ENCODE assay signal across 22 cellular contexts in the genomic region with DNA sequence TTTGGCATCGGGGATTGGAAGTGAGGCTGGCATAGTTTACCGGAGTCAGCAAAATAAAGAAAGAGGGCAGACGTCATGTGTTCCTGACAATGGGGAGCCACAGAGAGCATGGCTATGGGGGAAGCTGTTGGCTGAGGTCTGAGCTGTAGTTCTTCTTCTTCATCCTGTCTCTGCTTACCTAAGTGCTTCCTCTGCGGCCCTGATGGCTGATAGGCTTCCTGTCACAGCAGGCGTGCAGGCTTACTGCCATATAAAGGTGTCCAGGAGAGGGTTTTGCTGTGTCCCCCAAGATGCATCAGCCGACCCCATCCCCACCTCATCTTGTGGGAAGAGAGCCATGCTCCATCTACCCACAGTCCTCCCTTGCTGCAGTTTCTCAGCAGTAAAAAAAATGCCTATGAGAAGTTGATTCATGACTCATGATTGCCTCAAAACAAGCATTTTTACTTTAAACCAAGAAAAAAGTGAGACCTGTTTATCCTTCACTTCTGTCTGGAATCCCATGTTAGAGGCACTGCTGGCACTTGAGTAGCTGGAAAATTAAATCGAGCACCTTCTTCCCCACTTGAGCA.
DNase-seq lines count a peak whose midpoint lies in the region; ATAC-seq, FAIRE-seq and TF ChIP-seq lines count a peak whose summit lies in the region.
"Had no signal": no experiment of that assay in that cellular context is flagged by ENCODE, and none has a peak within 500 bp of the region (broad histone marks: within the 10 kb centered on the region; RNA-seq: fewer than 3 reads in every experiment).

No MANE protein-coding gene starts in this region.

- POLR2A ChIA-PET in activated CD8-positive, alpha-beta T cell treated with anti-CD3 and anti-CD28 coated beads, Interleukin-2, amount 10 ng/mL, durations not matched to agents 7 days and 5 days (lab: Charles Lee): no interaction called here
- POLR2A ChIA-PET in activated CD8-positive, alpha-beta T cell treated with anti-CD3 and anti-CD28 coated beads for 36 hours (lab: Charles Lee): no interaction called here

- H3K9me3 ChIP-seq in astrocyte (ENCODE audit: insufficient read depth, low read depth, low read length): no peaks in the 10 kb centered on the region
- H3K9me3 ChIP-seq: SJCRH30 had no signal

- intact Hi-C loops in activated CD8-positive, alpha-beta T cell treated with anti-CD3 and anti-CD28 coated beads for 36 hours (cut with micrococcal nuclease): no loop called here
- intact Hi-C loops in Right ventricle myocardium inferior (cut with DNase I): no loop called here

- no peak overlapping the region for H3K27ac Mint-ChIP-seq in activated CD8-positive, alpha-beta T cell treated with anti-CD3 and anti-CD28 coated beads, Interleukin-2, amount 10 ng/mL, durations not matched to agents 7 days and 5 days
- no peak overlapping the region for H3K27ac Mint-ChIP-seq in activated CD8-positive, alpha-beta T cell treated with anti-CD3 and anti-CD28 coated beads for 36 hours
- no peak overlapping the region for H3K27ac Mint-ChIP-seq in astrocyte (ENCODE audit: unreplicated experiment)
- H3K27ac Mint-ChIP-seq: CD4-positive, alpha-beta memory T cell had no signal

- no peak for TF ChIP-seq CTCF in activated CD8-positive, alpha-beta T cell treated with anti-CD3 and anti-CD28 coated beads for 36 hours (IDR thresholded peaks at IDR 0.05)
- TF ChIP-seq CTCF in astrocyte (IDR thresholded peaks at IDR 0.05; ENCODE audit: insufficient read depth, low read depth, low read length): no peak

- no peak overlapping the region for H3K9ac ChIP-seq in astrocyte (ENCODE audit: low read length)

- H3K36me3 Mint-ChIP-seq in activated CD8-positive, alpha-beta T cell treated with anti-CD3 and anti-CD28 coated beads, Interleukin-2, amount 10 ng/mL, durations not matched to agents 7 days and 5 days (ENCODE audit: low read depth): no peaks in the 10 kb centered on the region
- H3K36me3 Mint-ChIP-seq in activated CD8-positive, alpha-beta T cell treated with anti-CD3 and anti-CD28 coated beads for 36 hours (ENCODE audit: low read depth): no peaks in the 10 kb centered on the region
- peaks cover 4% of the 10 kb centered on the region for H3K36me3 Mint-ChIP-seq in astrocyte (ENCODE audit: low read depth, unreplicated experiment)
- H3K36me3 Mint-ChIP-seq: CD4-positive, alpha-beta memory T cell had no signal

- no peaks in the 10 kb centered on the region for H3K4me1 Mint-ChIP-seq in activated CD8-positive, alpha-beta T cell treated with anti-CD3 and anti-CD28 coated beads, Interleukin-2, amount 10 ng/mL, durations not matched to agents 7 days and 5 days (ENCODE audit: low read depth)
- H3K4me1 Mint-ChIP-seq in activated CD8-positive, alpha-beta T cell treated with anti-CD3 and anti-CD28 coated beads for 36 hours (ENCODE audit: low read depth): no peaks in the 10 kb centered on the region
- H3K4me1 Mint-ChIP-seq in astrocyte (ENCODE audit: low read depth, unreplicated experiment): peaks cover 5% of the 10 kb centered on the region
- H3K4me1 Mint-ChIP-seq: CD4-positive, alpha-beta memory T cell had no signal

- no peaks in the 10 kb centered on the region for H3K36me3 ChIP-seq in astrocyte (ENCODE audit: insufficient read depth, low read length)
- H3K36me3 ChIP-seq: SJCRH30 had no signal

- no peaks in the 10 kb centered on the region for H3K27me3 ChIP-seq in astrocyte (ENCODE audit: insufficient read depth, low read length)
- H3K27me3 ChIP-seq: SJCRH30 had no signal

- H3K4me3 Mint-ChIP-seq in activated CD8-positive, alpha-beta T cell treated with anti-CD3 and anti-CD28 coated beads, Interleukin-2, amount 10 ng/mL, durations not matched to agents 7 days and 5 days: no peak overlapping the region
- no peak overlapping the region for H3K4me3 Mint-ChIP-seq in activated CD8-positive, alpha-beta T cell treated with anti-CD3 and anti-CD28 coated beads for 36 hours
- H3K4me3 Mint-ChIP-seq in astrocyte (ENCODE audit: unreplicated experiment): no peak overlapping the region
- H3K4me3 Mint-ChIP-seq: CD4-positive, alpha-beta memory T cell had no signal

- no peaks in the 10 kb centered on the region for H3K79me2 ChIP-seq in astrocyte (ENCODE audit: insufficient read depth, low read length)

- H3K27ac ChIP-seq in astrocyte (ENCODE audit: low read depth, low read length): no peak overlapping the region
- H3K27ac ChIP-seq: 22Rv1, HL-60, RWPE1, SJCRH30 had no signal

- DNase-seq in activated CD8-positive, alpha-beta T cell treated with anti-CD3 and anti-CD28 coated beads, Interleukin-2, amount 10 ng/mL, durations not matched to agents 7 days and 5 days: peak; percentile 13
- no peak for DNase-seq in activated CD8-positive, alpha-beta T cell treated with anti-CD3 and anti-CD28 coated beads for 36 hours
- DNase-seq in astrocyte (ENCODE audit: low read depth): peak; percentile 3
- peak; percentile 38 for DNase-seq in islet precursor cell
- no peak for DNase-seq in epidermal melanocyte (ENCODE audit: insufficient read length, low spot score)
- no peak for DNase-seq in NCI-H446 treated with DMSO at 0.1 percent for 48 hours (lab: John Stamatoyannopoulos, UW)
- DNase-seq in Right ventricle myocardium inferior (ENCODE audit: missing footprints): no peak
- DNase-seq: Calu3; CD4-positive, alpha-beta memory T cell; DMS53; KBM-7; NCI-H1436 treated with DMSO at 0.1 percent for 48 hours; NCI-H2029 treated with DMSO at 0.1 percent for 48 hours; NCI-H2171 treated with DMSO at 0.1 percent for 48 hours; NCI-H774; PC-3 had no signal

- no peak overlapping the region for H2AFZ ChIP-seq in astrocyte (ENCODE audit: low read depth, low read length)

- no peak overlapping the region for H3K4me3 ChIP-seq in astrocyte (ENCODE audit: insufficient read depth, low read depth, low read length)
- H3K4me3 ChIP-seq: SJCRH30 had no signal

- FAIRE-seq in astrocyte (lab: Jason Lieb, UNC): no peak

- H3K9me3 Mint-ChIP-seq in activated CD8-positive, alpha-beta T cell treated with anti-CD3 and anti-CD28 coated beads, Interleukin-2, amount 10 ng/mL, durations not matched to agents 7 days and 5 days (ENCODE audit: insufficient read depth): no peaks in the 10 kb centered on the region
- H3K9me3 Mint-ChIP-seq in activated CD8-positive, alpha-beta T cell treated with anti-CD3 and anti-CD28 coated beads for 36 hours: no peaks in the 10 kb centered on the region
- H3K9me3 Mint-ChIP-seq in astrocyte (ENCODE audit: unreplicated experiment): peaks cover 3% of the 10 kb centered on the region

- no peaks in the 10 kb centered on the region for H3K4me1 ChIP-seq in astrocyte (ENCODE audit: insufficient read depth, low read length)
- H3K4me1 ChIP-seq: SJCRH30 had no signal

- CTCF ChIA-PET in activated CD8-positive, alpha-beta T cell treated with anti-CD3 and anti-CD28 coated beads, Interleukin-2, amount 10 ng/mL, durations not matched to agents 7 days and 5 days (lab: Charles Lee): no interaction called here
- CTCF ChIA-PET in activated CD8-positive, alpha-beta T cell treated with anti-CD3 and anti-CD28 coated beads for 36 hours (lab: Charles Lee): no interaction called here

- no peaks in the 10 kb centered on the region for H3K27me3 Mint-ChIP-seq in activated CD8-positive, alpha-beta T cell treated with anti-CD3 and anti-CD28 coated beads, Interleukin-2, amount 10 ng/mL, durations not matched to agents 7 days and 5 days (ENCODE audit: low read depth)
- no peaks in the 10 kb centered on the region for H3K27me3 Mint-ChIP-seq in activated CD8-positive, alpha-beta T cell treated with anti-CD3 and anti-CD28 coated beads for 36 hours
- peaks cover 3% of the 10 kb centered on the region for H3K27me3 Mint-ChIP-seq in astrocyte (ENCODE audit: low read depth, unreplicated experiment)
- H3K27me3 Mint-ChIP-seq: CD4-positive, alpha-beta memory T cell had no signal

- H4K20me1 ChIP-seq in astrocyte (ENCODE audit: insufficient read depth, low read length): no peaks in the 10 kb centered on the region

- no peak overlapping the region for H3K4me2 ChIP-seq in astrocyte (ENCODE audit: low read length)

- no peak for ATAC-seq in activated CD8-positive, alpha-beta T cell treated with anti-CD3 and anti-CD28 coated beads, Interleukin-2, amount 10 ng/mL, durations not matched to agents 7 days and 5 days
- no peak for ATAC-seq in activated CD8-positive, alpha-beta T cell treated with anti-CD3 and anti-CD28 coated beads for 36 hours
- no peak for ATAC-seq in esophagus mucosa
- no peak for ATAC-seq in Right ventricle myocardium inferior
- ATAC-seq: HCT116, PC-3 had no signal

Comparison
In these comparisons a context has a peak if more than half of its experiments do, and no peak if none do; other contexts are left out.
1. DNase-seq: peak in activated CD8-positive, alpha-beta T cell treated with anti-CD3 and anti-CD28 coated beads, Interleukin-2, amount 10 ng/mL, durations not matched to agents 7 days and 5 days (single experiment), astrocyte (single experiment) and islet precursor cell (single experiment); none in activated CD8-positive, alpha-beta T cell treated with anti-CD3 and anti-CD28 coated beads for 36 hours (single experiment), epidermal melanocyte (single experiment), NCI-H446 treated with DMSO at 0.1 percent for 48 hours (single experiment) and Right ventricle myocardium inferior (single experiment).